In genomic region chr7:112790651-112790973, GRCh38 we compare ENCODE assay signal across 8 cellular contexts. TPM values are rescaled to one million over a fixed set of nuclear protein-coding genes. Genes with fewer than 3 reads are reported as not detected.
A peak's percentile ranks its signal among the peaks of the same experiment; 100 is the strongest.
DNase-seq lines count a peak whose midpoint lies in the region; ATAC-seq and TF ChIP-seq lines count a peak whose summit lies in the region.

No MANE protein-coding gene starts in this region.

- peak overlapping the region; percentile 74 for H3K4me3 ChIP-seq in Karpas-422 (ENCODE audit: low read length)
- H3K4me3 ChIP-seq in cardiac fibroblast (replicated peaks in 1 of 2; ENCODE audit: low read depth in 2 of 2, low read length in 2 of 2) = peak overlapping the region; percentile 75 to 87

- no peak for TF ChIP-seq CTCF in cardiac fibroblast (IDR thresholded peaks at IDR 0.05; ENCODE audit: low read depth, low read length)

- H4K20me1 ChIP-seq in Karpas-422 (ENCODE audit: insufficient read depth, low read depth, low read length) = no peaks in the 10 kb centered on the region

- H3K79me2 ChIP-seq in Karpas-422 (ENCODE audit: low read length) = peaks cover 40% of the 10 kb centered on the region

- peaks cover 22% of the 10 kb centered on the region for H3K4me1 ChIP-seq in Karpas-422 (ENCODE audit: low read length)

- H3K9me2 ChIP-seq in Karpas-422 (replicated peaks; ENCODE audit: insufficient read depth, low read length) = no peaks in the 10 kb centered on the region

- H3K27me3 ChIP-seq in Karpas-422 (ENCODE audit: low read length) = no peaks in the 10 kb centered on the region

- peak overlapping the region; percentile 70 for H3K4me2 ChIP-seq in Karpas-422 (ENCODE audit: low read depth, low read length, poor library complexity, severe bottlenecking)

- H3K9me3 ChIP-seq in Karpas-422 (ENCODE audit: low read length) = no peaks in the 10 kb centered on the region

- ATAC-seq in GM18498 (IDR thresholded peaks at IDR 0.05; ENCODE audit: unreplicated experiment) = peak; percentile 59
- peak; percentile 78 for ATAC-seq in GM21786 (IDR thresholded peaks at IDR 0.05; ENCODE audit: unreplicated experiment)

- no peaks in the 10 kb centered on the region for H3K36me3 ChIP-seq in Karpas-422 (ENCODE audit: insufficient read depth, low read length)

- H3K9ac ChIP-seq in Karpas-422 (ENCODE audit: low read length) = peak overlapping the region; percentile 77

- H2AFZ ChIP-seq in Karpas-422 (ENCODE audit: low read length) = peak overlapping the region; percentile 99

- peak; percentile 82 for DNase-seq in Karpas-422
- peak in 1 of 2 donors; percentile 5 for DNase-seq in cardiac fibroblast (ENCODE audit: low read depth in 2 of 2)
- peak; percentile 53 for DNase-seq in midbrain (lab: John Stamatoyannopoulos, UW)
- no peak for DNase-seq in NCI-H524 (lab: John Stamatoyannopoulos, UW)
- no peak for DNase-seq in SHP77 treated with DMSO at 0.1 percent for 48 hours (lab: John Stamatoyannopoulos, UW)
- no peak for DNase-seq in stimulated activated CD4-positive, alpha-beta T cell treated with anti-CD3 and anti-CD28 coated beads, Interleukin-15, amount 100 ng/mL, for 24 hours

- H3K27ac ChIP-seq in Karpas-422 (ENCODE audit: low read length) = peak overlapping the region; percentile 44; the same call in 1 of the 2 replicates

RNA-seq across cellular contexts. Expression of gene TMEM168, which starts 0.4 kb away (rescaled TPM):
- 27.4 and 32.0 TPM in 2 replicates for total RNA-seq in Karpas-422 (2014; rRNA removed; shearing (Covaris generic); ENCODE audit: low replicate concordance)

Comparison
In these comparisons a context has a peak if more than half of its experiments do, and no peak if none do; other contexts are left out.
1. DNase-seq: peak in Karpas-422 (single experiment) and midbrain (single experiment); none in NCI-H524 (0 of 2), SHP77 treated with DMSO at 0.1 percent for 48 hours (single experiment) and stimulated activated CD4-positive, alpha-beta T cell treated with anti-CD3 and anti-CD28 coated beads, Interleukin-15, amount 100 ng/mL, for 24 hours (single experiment).